In the genomic region with DNA sequence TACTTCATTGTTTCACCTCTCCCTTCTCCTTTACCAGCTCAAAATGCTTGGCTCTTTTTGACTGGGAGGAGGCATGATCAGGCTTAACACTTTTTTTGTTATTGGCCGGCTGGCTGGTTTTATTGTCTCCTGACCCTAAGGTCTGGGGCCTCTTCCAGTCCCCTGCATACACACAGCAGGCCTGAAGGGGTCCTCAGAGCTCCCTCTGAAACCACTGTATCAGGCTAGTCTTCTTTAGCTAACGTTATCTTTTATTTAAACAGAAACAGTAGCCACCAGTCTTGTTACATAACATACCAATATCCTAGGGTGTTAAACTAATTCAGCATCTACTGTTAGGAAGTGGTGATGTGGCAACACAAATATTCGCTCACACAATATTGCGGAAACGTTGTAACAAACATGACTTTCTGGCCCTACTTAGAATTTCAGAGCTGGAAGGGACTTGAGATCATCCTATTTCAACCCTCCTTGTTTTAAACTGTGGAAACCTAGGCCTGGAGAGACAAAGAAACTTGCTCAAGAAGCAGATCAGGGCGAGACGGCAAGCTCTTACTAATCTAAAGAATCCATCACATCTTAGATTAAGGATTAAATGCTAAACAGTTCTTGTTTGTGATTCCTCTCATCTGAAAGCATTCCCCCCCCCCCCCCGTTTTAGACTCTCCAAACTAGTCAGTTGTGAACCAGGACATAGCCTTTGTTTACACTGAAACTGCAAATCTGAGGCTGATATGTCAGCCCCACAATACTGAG, we compare ENCODE assay signal across 7 cellular contexts. TPM values are rescaled to one million over a fixed set of nuclear protein-coding genes. Genes with fewer than 3 reads are reported as not detected.
A peak's percentile ranks its signal among the peaks of the same experiment; 100 is the strongest.
DNase-seq lines count a peak whose midpoint lies in the region; FAIRE-seq and TF ChIP-seq lines count a peak whose summit lies in the region.

No MANE protein-coding gene starts in this region.

- H3K36me3 ChIP-seq in urinary bladder (ENCODE audit: insufficient read depth): no peaks in the 10 kb centered on the region

- peak overlapping the region; percentile 93 for H3K27ac Mint-ChIP-seq in activated naive CD4-positive, alpha-beta T cell treated with anti-CD3 and anti-CD28 coated beads, Interleukin-2, amount 10 ng/mL, durations not matched to agents 7 days and 5 days
- H3K27ac Mint-ChIP-seq in nephron: peak overlapping the region; percentile 83 to 90 (median 86)

- H3K4me3 ChIP-seq in GM12865 (ENCODE audit: low read depth, low read length): no peak overlapping the region
- H3K4me3 ChIP-seq in fibroblast of villous mesenchyme (ENCODE audit: low read depth, low read length): no peak overlapping the region
- H3K4me3 ChIP-seq in urinary bladder (ENCODE audit: low read depth, low read length): no peak overlapping the region

- H3K27ac ChIP-seq in urinary bladder (ENCODE audit: low read depth): peak overlapping the region; percentile 27

- H3K27me3 Mint-ChIP-seq in activated naive CD4-positive, alpha-beta T cell treated with anti-CD3 and anti-CD28 coated beads, Interleukin-2, amount 10 ng/mL, durations not matched to agents 7 days and 5 days: peaks cover 5% of the 10 kb centered on the region
- H3K27me3 Mint-ChIP-seq in nephron (ENCODE audit: low read depth): peaks cover 15% of the 10 kb centered on the region

- DNase-seq in GM12865 (ENCODE audit: low read depth) (peak; percentile 81), HuH-7.5 (ENCODE audit: low spot score) (peak; percentile 68), RCC 7860 (ENCODE audit: low spot score) (peak; percentile 46), fibroblast of villous mesenchyme (ENCODE audit: low read depth) (peak; percentile 94)
- DNase-seq in activated naive CD4-positive, alpha-beta T cell treated with anti-CD3 and anti-CD28 coated beads, Interleukin-2, amount 10 ng/mL, durations not matched to agents 7 days and 5 days: peak; percentile 67

- CTCF ChIA-PET in activated naive CD4-positive, alpha-beta T cell treated with anti-CD3 and anti-CD28 coated beads, Interleukin-2, amount 10 ng/mL, durations not matched to agents 7 days and 5 days (lab: Charles Lee): interaction anchor here (0.7 to 10.5 kb wide), 22 partner anchors 13 to 192 kb away, joined by 3 to 131 read pairs (median 4); no protein-coding TSS in a partner anchor

- H3K4me1 ChIP-seq in urinary bladder (ENCODE audit: insufficient read depth): no peaks in the 10 kb centered on the region

- FAIRE-seq in RCC 7860 (lab: Jason Lieb, UNC): peak; percentile 11

- H3K4me1 Mint-ChIP-seq in activated naive CD4-positive, alpha-beta T cell treated with anti-CD3 and anti-CD28 coated beads, Interleukin-2, amount 10 ng/mL, durations not matched to agents 7 days and 5 days: peaks cover 63% of the 10 kb centered on the region
- peaks cover 51% of the 10 kb centered on the region for H3K4me1 Mint-ChIP-seq in nephron

- peak; percentile 83 for TF ChIP-seq CTCF in GM12865 (IDR thresholded peaks at IDR 0.05; ENCODE audit: insufficient read depth, low read depth, low read length, missing control alignments)
- peak; percentile 98 for TF ChIP-seq CTCF in fibroblast of villous mesenchyme (IDR thresholded peaks at IDR 0.05; ENCODE audit: insufficient read depth, low read depth, low read length)
- peak; percentile 82 to 88 (median 83) for TF ChIP-seq CTCF in nephron (IDR thresholded peaks at IDR 0.05; ENCODE audit: unreplicated experiment in 3 of 3)

- WGBS in urinary bladder: 3% methylated on average over 8 of the region's 8 CpGs

- peak overlapping the region; percentile 61 for H3K4me3 Mint-ChIP-seq in activated naive CD4-positive, alpha-beta T cell treated with anti-CD3 and anti-CD28 coated beads, Interleukin-2, amount 10 ng/mL, durations not matched to agents 7 days and 5 days
- H3K4me3 Mint-ChIP-seq in nephron: peak overlapping the region; percentile 70 to 84 (median 74)

- H3K9me3 Mint-ChIP-seq in activated naive CD4-positive, alpha-beta T cell treated with anti-CD3 and anti-CD28 coated beads, Interleukin-2, amount 10 ng/mL, durations not matched to agents 7 days and 5 days: no peaks in the 10 kb centered on the region
- no peaks in the 10 kb centered on the region for H3K9me3 Mint-ChIP-seq in nephron

- H3K36me3 Mint-ChIP-seq in activated naive CD4-positive, alpha-beta T cell treated with anti-CD3 and anti-CD28 coated beads, Interleukin-2, amount 10 ng/mL, durations not matched to agents 7 days and 5 days: peaks cover 5% of the 10 kb centered on the region
- H3K36me3 Mint-ChIP-seq in nephron (ENCODE audit: low read depth): no peaks in the 10 kb centered on the region

RNA-seq across cellular contexts. Expression of gene YPEL2, which starts 1.7 kb away (rescaled TPM):
- 7.1 and 7.8 TPM in 2 replicates for total RNA-seq in fibroblast of villous mesenchyme
- total RNA-seq in urinary bladder: 28.4 TPM
- polyA plus RNA-seq in urinary bladder: 16.0 TPM
